ENCODE assay signal across 1 cellular context in the genomic region with DNA sequence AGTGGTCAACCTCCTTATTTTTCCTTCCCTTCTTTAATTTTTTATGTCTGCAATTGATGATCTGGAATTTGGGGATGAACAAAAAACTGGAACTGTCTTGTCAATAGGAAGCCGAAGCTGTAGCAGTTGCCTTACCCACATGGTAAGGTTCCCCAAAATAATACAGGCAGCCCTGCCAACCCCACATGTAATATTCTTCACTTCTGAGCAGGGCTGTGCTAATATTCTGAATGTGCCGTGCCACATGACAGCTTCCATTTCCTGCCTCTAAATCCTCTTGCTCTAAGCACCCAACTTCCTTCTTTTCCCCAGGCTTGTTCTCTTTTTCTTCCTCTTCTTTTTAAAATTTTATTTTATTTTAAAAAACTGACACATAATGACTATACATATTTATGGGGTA.
TF ChIP-seq lines count a peak whose summit lies in the region.

No MANE protein-coding gene starts in this region.

TF ChIP-seq in GM12878, 131 proteins besides CTCF, POLR2A, EP300 and RAD21 (continued from another document):
- TF ChIP-seq, protein P1, sequence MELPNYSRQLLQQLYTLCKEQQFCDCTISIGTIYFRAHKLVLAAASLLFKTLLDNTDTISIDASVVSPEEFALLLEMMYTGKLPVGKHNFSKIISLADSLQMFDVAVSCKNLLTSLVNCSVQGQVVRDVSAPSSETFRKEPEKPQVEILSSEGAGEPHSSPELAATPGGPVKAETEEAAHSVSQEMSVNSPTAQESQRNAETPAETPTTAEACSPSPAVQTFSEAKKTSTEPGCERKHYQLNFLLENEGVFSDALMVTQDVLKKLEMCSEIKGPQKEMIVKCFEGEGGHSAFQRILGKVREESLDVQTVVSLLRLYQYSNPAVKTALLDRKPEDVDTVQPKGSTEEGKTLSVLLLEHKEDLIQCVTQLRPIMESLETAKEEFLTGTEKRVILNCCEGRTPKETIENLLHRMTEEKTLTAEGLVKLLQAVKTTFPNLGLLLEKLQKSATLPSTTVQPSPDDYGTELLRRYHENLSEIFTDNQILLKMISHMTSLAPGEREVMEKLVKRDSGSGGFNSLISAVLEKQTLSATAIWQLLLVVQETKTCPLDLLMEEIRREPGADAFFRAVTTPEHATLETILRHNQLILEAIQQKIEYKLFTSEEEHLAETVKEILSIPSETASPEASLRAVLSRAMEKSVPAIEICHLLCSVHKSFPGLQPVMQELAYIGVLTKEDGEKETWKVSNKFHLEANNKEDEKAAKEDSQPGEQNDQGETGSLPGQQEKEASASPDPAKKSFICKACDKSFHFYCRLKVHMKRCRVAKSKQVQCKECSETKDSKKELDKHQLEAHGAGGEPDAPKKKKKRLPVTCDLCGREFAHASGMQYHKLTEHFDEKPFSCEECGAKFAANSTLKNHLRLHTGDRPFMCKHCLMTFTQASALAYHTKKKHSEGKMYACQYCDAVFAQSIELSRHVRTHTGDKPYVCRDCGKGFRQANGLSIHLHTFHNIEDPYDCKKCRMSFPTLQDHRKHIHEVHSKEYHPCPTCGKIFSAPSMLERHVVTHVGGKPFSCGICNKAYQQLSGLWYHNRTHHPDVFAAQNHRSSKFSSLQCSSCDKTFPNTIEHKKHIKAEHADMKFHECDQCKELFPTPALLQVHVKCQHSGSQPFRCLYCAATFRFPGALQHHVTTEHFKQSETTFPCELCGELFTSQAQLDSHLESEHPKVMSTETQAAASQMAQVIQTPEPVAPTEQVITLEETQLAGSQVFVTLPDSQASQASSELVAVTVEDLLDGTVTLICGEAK (IDR thresholded peaks at IDR 0.05; ENCODE audit: borderline replicate concordance) = no peak
- TF ChIP-seq PAX8 (IDR thresholded peaks at IDR 0.05) (no peak), SRF (IDR thresholded peaks at IDR 0.05; ENCODE audit: low read depth in 2 of 2, low read length in 2 of 2) (no peak), IKZF2 (IDR thresholded peaks at IDR 0.05) (peak in 1 of 2 experiments; percentile 6; a peak in 1 of 4 replicates), ZNF592 (IDR thresholded peaks at IDR 0.05) (0 out of 2 replicates have a peak, but pooled peaks have one; percentile 4), KLF5 (IDR thresholded peaks at IDR 0.05; ENCODE audit: partially characterized antibody) (no peak), NRF1 (conservative IDR thresholded peaks at IDR 0.05; ENCODE audit: low read depth, low read length) (no peak), FOS (IDR thresholded peaks at IDR 0.05; ENCODE audit: borderline replicate concordance, extremely low read depth, insufficient read length) (no peak), ZZZ3 (IDR thresholded peaks at IDR 0.05; ENCODE audit: control insufficient read depth, insufficient read length, low read depth) (no peak), CREB1 (IDR thresholded peaks at IDR 0.05; ENCODE audit: low read depth) (no peak), SREBF2 (IDR thresholded peaks at IDR 0.05; ENCODE audit: low read length) (no peak), IRF4 (IDR thresholded peaks at IDR 0.05; ENCODE audit: low read depth, low read length) (no peak), ZNF622 (IDR thresholded peaks at IDR 0.05) (no peak), SIN3A (IDR thresholded peaks at IDR 0.05; ENCODE audit: low read depth, low read length) (no peak), ZBED1 (IDR thresholded peaks at IDR 0.05; ENCODE audit: borderline replicate concordance) (no peak), EZH2 (IDR thresholded peaks at IDR 0.05; ENCODE audit: borderline replicate concordance, control insufficient read depth, low read depth, low read length) (no peak), SUZ12 (IDR thresholded peaks at IDR 0.05; ENCODE audit: unreplicated experiment) (no peak), ZNF24 (IDR thresholded peaks at IDR 0.05) (no peak), ZNF384 (IDR thresholded peaks at IDR 0.05; ENCODE audit: borderline replicate concordance, low read depth, low read length) (no peak), ZSCAN29 (IDR thresholded peaks at IDR 0.05) (no peak), POLR2AphosphoS2 (IDR thresholded peaks at IDR 0.05; ENCODE audit: low read depth, low read length) (no peak), SIX5 (IDR thresholded peaks at IDR 0.05; ENCODE audit: low read depth, low read length, severe bottlenecking) (no peak), MTA2 (IDR thresholded peaks at IDR 0.05; ENCODE audit: low read depth) (no peak), TAF1 (IDR thresholded peaks at IDR 0.05; ENCODE audit: borderline replicate concordance, low read depth, low read length) (no peak), CHD2 (IDR thresholded peaks at IDR 0.05; ENCODE audit: borderline replicate concordance, low read depth, low read length) (no peak), NR2C2 (IDR thresholded peaks at IDR 0.05; ENCODE audit: borderline replicate concordance, control insufficient read depth, insufficient read length, low read depth) (no peak), STAT3 (IDR thresholded peaks at IDR 0.05; ENCODE audit: low read depth, low read length) (no peak)
- TF ChIP-seq, protein P2, sequence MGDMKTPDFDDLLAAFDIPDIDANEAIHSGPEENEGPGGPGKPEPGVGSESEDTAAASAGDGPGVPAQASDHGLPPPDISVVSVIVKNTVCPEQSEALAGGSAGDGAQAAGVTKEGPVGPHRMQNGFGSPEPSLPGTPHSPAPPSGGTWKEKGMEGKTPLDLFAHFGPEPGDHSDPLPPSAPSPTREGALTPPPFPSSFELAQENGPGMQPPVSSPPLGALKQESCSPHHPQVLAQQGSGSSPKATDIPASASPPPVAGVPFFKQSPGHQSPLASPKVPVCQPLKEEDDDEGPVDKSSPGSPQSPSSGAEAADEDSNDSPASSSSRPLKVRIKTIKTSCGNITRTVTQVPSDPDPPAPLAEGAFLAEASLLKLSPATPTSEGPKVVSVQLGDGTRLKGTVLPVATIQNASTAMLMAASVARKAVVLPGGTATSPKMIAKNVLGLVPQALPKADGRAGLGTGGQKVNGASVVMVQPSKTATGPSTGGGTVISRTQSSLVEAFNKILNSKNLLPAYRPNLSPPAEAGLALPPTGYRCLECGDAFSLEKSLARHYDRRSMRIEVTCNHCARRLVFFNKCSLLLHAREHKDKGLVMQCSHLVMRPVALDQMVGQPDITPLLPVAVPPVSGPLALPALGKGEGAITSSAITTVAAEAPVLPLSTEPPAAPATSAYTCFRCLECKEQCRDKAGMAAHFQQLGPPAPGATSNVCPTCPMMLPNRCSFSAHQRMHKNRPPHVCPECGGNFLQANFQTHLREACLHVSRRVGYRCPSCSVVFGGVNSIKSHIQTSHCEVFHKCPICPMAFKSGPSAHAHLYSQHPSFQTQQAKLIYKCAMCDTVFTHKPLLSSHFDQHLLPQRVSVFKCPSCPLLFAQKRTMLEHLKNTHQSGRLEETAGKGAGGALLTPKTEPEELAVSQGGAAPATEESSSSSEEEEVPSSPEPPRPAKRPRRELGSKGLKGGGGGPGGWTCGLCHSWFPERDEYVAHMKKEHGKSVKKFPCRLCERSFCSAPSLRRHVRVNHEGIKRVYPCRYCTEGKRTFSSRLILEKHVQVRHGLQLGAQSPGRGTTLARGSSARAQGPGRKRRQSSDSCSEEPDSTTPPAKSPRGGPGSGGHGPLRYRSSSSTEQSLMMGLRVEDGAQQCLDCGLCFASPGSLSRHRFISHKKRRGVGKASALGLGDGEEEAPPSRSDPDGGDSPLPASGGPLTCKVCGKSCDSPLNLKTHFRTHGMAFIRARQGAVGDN (IDR thresholded peaks at IDR 0.05) = peak; percentile 72
- TF ChIP-seq, protein P3, sequence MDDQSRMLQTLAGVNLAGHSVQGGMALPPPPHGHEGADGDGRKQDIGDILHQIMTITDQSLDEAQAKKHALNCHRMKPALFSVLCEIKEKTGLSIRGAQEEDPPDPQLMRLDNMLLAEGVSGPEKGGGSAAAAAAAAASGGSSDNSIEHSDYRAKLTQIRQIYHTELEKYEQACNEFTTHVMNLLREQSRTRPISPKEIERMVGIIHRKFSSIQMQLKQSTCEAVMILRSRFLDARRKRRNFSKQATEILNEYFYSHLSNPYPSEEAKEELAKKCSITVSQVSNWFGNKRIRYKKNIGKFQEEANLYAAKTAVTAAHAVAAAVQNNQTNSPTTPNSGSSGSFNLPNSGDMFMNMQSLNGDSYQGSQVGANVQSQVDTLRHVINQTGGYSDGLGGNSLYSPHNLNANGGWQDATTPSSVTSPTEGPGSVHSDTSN (IDR thresholded peaks at IDR 0.05; ENCODE audit: insufficient replicate concordance, low read depth, low read length) = no peak
